21 cellular contexts compared by ENCODE assay signal in genomic region chr6:23262864-23263263, GRCh38.
DNase-seq lines count a peak whose midpoint lies in the region; ATAC-seq, FAIRE-seq and TF ChIP-seq lines count a peak whose summit lies in the region.
"Had no signal": no experiment of that assay in that cellular context is flagged by ENCODE, and none has a peak within 500 bp of the region (broad histone marks: within the 10 kb centered on the region; RNA-seq: fewer than 3 reads in every experiment).

No MANE protein-coding gene starts in this region.

- no peak overlapping the region for H4K5ac ChIP-seq in IMR-90 (ENCODE audit: low read depth, low read length)

- H4K8ac ChIP-seq in IMR-90 (ENCODE audit: low read depth in 2 of 2, low read length in 2 of 2), result no peak overlapping the region

- H3K23ac ChIP-seq in IMR-90 (ENCODE audit: low read depth, low read length), result no peak overlapping the region

- H2BK5ac ChIP-seq in IMR-90 (ENCODE audit: low read depth, low read length, poor library complexity, severe bottlenecking), result no peak overlapping the region

- no peaks in the 10 kb centered on the region for H4K20me1 ChIP-seq in IMR-90 (ENCODE audit: insufficient read depth, low read length)
- H4K20me1 ChIP-seq in osteoblast (ENCODE audit: insufficient read depth, low read length), result no peaks in the 10 kb centered on the region
- H4K20me1 ChIP-seq: BLaER1 treated with 17β-estradiol and CSF1 and Interleukin-3, amounts not matched to agents 10 nM and 100 nM had no signal

- H3K4me3 ChIP-seq in A549 (no peak overlapping the region), IMR-90 (ENCODE audit: insufficient read depth, low read depth, low read length) (no peak overlapping the region), osteoblast (ENCODE audit: insufficient read depth, low read length) (no peak overlapping the region)
- H3K4me3 ChIP-seq: BLaER1 treated with 17β-estradiol and CSF1 and Interleukin-3, amounts not matched to agents 10 nM and 100 nM had no signal

- no peaks in the 10 kb centered on the region for H3K79me2 ChIP-seq in osteoblast (ENCODE audit: insufficient read depth, low read length)

- no peak overlapping the region for H4K91ac ChIP-seq in IMR-90 (ENCODE audit: insufficient read depth, low read depth, low read length)

- dilution Hi-C loops in IMR-90 (cut with HindIII; ENCODE audit: low sequenced_read_pairs, unreplicated experiment), result no loop called here

- intact Hi-C loops in IMR-90 (cut with micrococcal nuclease), result no loop called here
- intact Hi-C loops in head of caudate nucleus (cut with DNase I), result no loop called here

- no peak overlapping the region for H3K27ac ChIP-seq in A549
- no peak overlapping the region for H3K27ac ChIP-seq in IMR-90 (ENCODE audit: insufficient read depth, low read length)
- no peak overlapping the region for H3K27ac ChIP-seq in osteoblast (ENCODE audit: low read depth, low read length)
- H3K27ac ChIP-seq: BLaER1 treated with 17β-estradiol and CSF1 and Interleukin-3, amounts not matched to agents 10 nM and 100 nM; C4-2B had no signal

- no peak overlapping the region for H3K4ac ChIP-seq in IMR-90 (ENCODE audit: low read depth, low read length)

- no peak for TF ChIP-seq POLR2A in A549 (IDR thresholded peaks at IDR 0.05; ENCODE audit: low read length)
- no peak for TF ChIP-seq POLR2A in IMR-90 (IDR thresholded peaks at IDR 0.05; ENCODE audit: low read depth, low read length)

- H2BK15ac ChIP-seq in IMR-90 (ENCODE audit: low read depth, low read length), result no peak overlapping the region

- H3K18ac ChIP-seq in IMR-90 (ENCODE audit: low read depth, low read length), result no peak overlapping the region

- DNase-seq in A549 (ENCODE audit: low read depth in 1 of 2, low spot score in 1 of 2) (no peak), IMR-90 (no peak), osteoblast (ENCODE audit: insufficient read length, low spot score, missing footprints) (peak; percentile 27), head of caudate nucleus (no peak)
- DNase-seq: 8988T; AML-193; Caco-2; Calu3; CD4-positive, alpha-beta T cell; CD8-positive, alpha-beta T cell; DMS79 treated with DMSO at 0.1 percent for 48 hours; GF-D8 had no signal

- no peak overlapping the region for H3K4me2 ChIP-seq in A549
- H3K4me2 ChIP-seq in IMR-90 (ENCODE audit: low read depth, low read length), result no peak overlapping the region
- H3K4me2 ChIP-seq in osteoblast (ENCODE audit: insufficient read depth, low read length), result no peak overlapping the region
- H3K4me2 ChIP-seq: BLaER1 treated with 17β-estradiol and CSF1 and Interleukin-3, amounts not matched to agents 10 nM and 100 nM had no signal

- H3K4me3 Mint-ChIP-seq in activated T-helper 17 cell treated with anti-CD3 and anti-CD28 coated beads, Interleukin-2, amount 50 U/mL, for 72 hours, result no peak overlapping the region
- H3K4me3 Mint-ChIP-seq: B cell; CD4-positive, alpha-beta T cell; CD8-positive, alpha-beta T cell had no signal

- H3K27me3 ChIP-seq in IMR-90 (ENCODE audit: control insufficient read depth, insufficient read depth, low read length) (no peaks in the 10 kb centered on the region), osteoblast (ENCODE audit: insufficient read depth, low read length) (no peaks in the 10 kb centered on the region)
- H3K27me3 ChIP-seq: BLaER1 treated with 17β-estradiol and CSF1 and Interleukin-3, amounts not matched to agents 10 nM and 100 nM had no signal

- H2BK120ac ChIP-seq in IMR-90 (ENCODE audit: low read depth, low read length), result no peak overlapping the region

- no peak for TF ChIP-seq RAD21 in A549 (conservative IDR thresholded peaks at IDR 0.05 in 1 of 2, IDR thresholded peaks at IDR 0.05 in 1 of 2)
- TF ChIP-seq RAD21 in IMR-90 (IDR thresholded peaks at IDR 0.05; ENCODE audit: low read length), result no peak

- no peak overlapping the region for H2BK20ac ChIP-seq in IMR-90 (ENCODE audit: low read depth, low read length)

- no peak for FAIRE-seq in A549 (lab: Jason Lieb, UNC)
- FAIRE-seq: A204.1, D721Med, G401.6, GM12891, GM19239 had no signal

- ATAC-seq in A549 (no peak), IMR-90 (ENCODE audit: low read depth) (no peak)
- no peak for ATAC-seq in activated T-helper 17 cell treated with anti-CD3 and anti-CD28 coated beads, Interleukin-2, amount 50 U/mL, for 72 hours (replicated peaks)
- ATAC-seq: CD8-positive, alpha-beta T cell had no signal

- H3K9me3 Mint-ChIP-seq in activated T-helper 17 cell treated with anti-CD3 and anti-CD28 coated beads, Interleukin-2, amount 50 U/mL, for 72 hours, result peaks cover 16% of the 10 kb centered on the region

- no peaks in the 10 kb centered on the region for H3K9me1 ChIP-seq in IMR-90 (ENCODE audit: insufficient read depth, low read length)

- H3K4me1 ChIP-seq in A549 (no peaks in the 10 kb centered on the region), IMR-90 (ENCODE audit: control insufficient read depth, insufficient read depth, low read length) (no peaks in the 10 kb centered on the region), osteoblast (ENCODE audit: insufficient read depth, low read length) (no peaks in the 10 kb centered on the region)
- H3K4me1 ChIP-seq: BLaER1 treated with 17β-estradiol and CSF1 and Interleukin-3, amounts not matched to agents 10 nM and 100 nM; Caco-2 had no signal

- H2AK9ac ChIP-seq in IMR-90 (replicated peaks; ENCODE audit: low read depth, low read length, poor library complexity), result no peak overlapping the region

- H3K27me3 Mint-ChIP-seq in activated T-helper 17 cell treated with anti-CD3 and anti-CD28 coated beads, Interleukin-2, amount 50 U/mL, for 72 hours, result no peaks in the 10 kb centered on the region
- H3K27me3 Mint-ChIP-seq: B cell; CD4-positive, alpha-beta T cell had no signal

- no peaks in the 10 kb centered on the region for H3K36me3 Mint-ChIP-seq in activated T-helper 17 cell treated with anti-CD3 and anti-CD28 coated beads, Interleukin-2, amount 50 U/mL, for 72 hours (ENCODE audit: low read depth)
- H3K36me3 Mint-ChIP-seq: CD8-positive, alpha-beta T cell had no signal

- no peak overlapping the region for H3K14ac ChIP-seq in IMR-90 (replicated peaks; ENCODE audit: low read depth, low read length)

- no peaks in the 10 kb centered on the region for H3K79me1 ChIP-seq in IMR-90 (ENCODE audit: low read depth in 1 of 2, low read length in 2 of 2)

- H3K27ac Mint-ChIP-seq in activated T-helper 17 cell treated with anti-CD3 and anti-CD28 coated beads, Interleukin-2, amount 50 U/mL, for 72 hours, result no peak overlapping the region
- H3K27ac Mint-ChIP-seq: B cell; CD4-positive, alpha-beta T cell; CD8-positive, alpha-beta T cell had no signal

- no TSS peak for BruUV-seq in IMR-90 (replicated peaks; lab: Mats Ljungman, UMichigan)

- H3K36me3 ChIP-seq in IMR-90 (ENCODE audit: control insufficient read depth, insufficient read depth, low read length) (no peaks in the 10 kb centered on the region), osteoblast (ENCODE audit: insufficient read depth, low read length) (no peaks in the 10 kb centered on the region)
- H3K36me3 ChIP-seq: BLaER1 treated with 17β-estradiol and CSF1 and Interleukin-3, amounts not matched to agents 10 nM and 100 nM had no signal

- H3K56ac ChIP-seq in IMR-90 (ENCODE audit: extremely low read depth, insufficient read depth, low read length), result no peak overlapping the region

- in situ Hi-C loops in IMR-90 (cut with MboI; ENCODE audit: low sequenced_read_pairs), result no loop called here

- H3K9me3 ChIP-seq in A549, result no peaks in the 10 kb centered on the region
- H3K9me3 ChIP-seq in IMR-90 (ENCODE audit: control insufficient read depth, insufficient read depth, low read length), result 0 out of 2 replicates have a peak, but pooled peaks cover 3% of the 10 kb centered on the region
- H3K9me3 ChIP-seq in osteoblast (ENCODE audit: low read depth, low read length), result no peaks in the 10 kb centered on the region

- no peak overlapping the region for H3K9ac ChIP-seq in IMR-90 (ENCODE audit: low read depth, low read length)
- H3K9ac ChIP-seq: BLaER1 treated with 17β-estradiol and CSF1 and Interleukin-3, amounts not matched to agents 10 nM and 100 nM had no signal

- POLR2A ChIA-PET in A549 (lab: Yijun Ruan, JAX) (no interaction called here), IMR-90 (lab: Charles Lee; ENCODE audit: unreplicated experiment) (no interaction called here)

- H2AK5ac ChIP-seq in IMR-90 (ENCODE audit: low read depth, low read length), result no peak overlapping the region

- no peaks in the 10 kb centered on the region for H3K4me1 Mint-ChIP-seq in activated T-helper 17 cell treated with anti-CD3 and anti-CD28 coated beads, Interleukin-2, amount 50 U/mL, for 72 hours
- H3K4me1 Mint-ChIP-seq: B cell had no signal

- TF ChIP-seq CTCF in A549 (IDR thresholded peaks at IDR 0.05) (no peak), IMR-90 (conservative IDR thresholded peaks at IDR 0.05; ENCODE audit: low read depth, low read length) (no peak), osteoblast (IDR thresholded peaks at IDR 0.05; ENCODE audit: extremely low read depth, low read depth, low read length) (no peak)

- no peak for TF ChIP-seq EP300 in A549 (IDR thresholded peaks at IDR 0.05)

- CTCF ChIA-PET in A549 (lab: Yijun Ruan, JAX) (no interaction called here), IMR-90 (lab: Yijun Ruan, JAX) (no interaction called here)

- no peak overlapping the region for H2AFZ ChIP-seq in IMR-90 (replicated peaks; ENCODE audit: low read length, poor library complexity)
- H2AFZ ChIP-seq in osteoblast (ENCODE audit: low read length), result no peak overlapping the region

- 24% methylated on average over 2 of the region's 2 CpGs for WGBS in A549 (ENCODE audit: missing lambda C conversion rate)
- WGBS in IMR-90 (ENCODE audit: extremely low coverage in 2 of 2, insufficient read length in 1 of 2), 2 experiments, result no CpG with 5 or more reads among the region's 2 CpGs

TF ChIP-seq in A549, 52 proteins besides CTCF, POLR2A, EP300 and RAD21:
- TF ChIP-seq TP53 (CRISPR knock-in tag; IDR thresholded peaks at IDR 0.05) (no peak), MAFK (IDR thresholded peaks at IDR 0.05; ENCODE audit: partially characterized antibody) (peak; percentile 74)

TF ChIP-seq in IMR-90, 13 proteins besides CTCF, POLR2A, EP300 and RAD21 (continues in another document):
- TF ChIP-seq MXI1 (IDR thresholded peaks at IDR 0.05; ENCODE audit: borderline replicate concordance, low read depth, low read length) (no peak), CEBPB (IDR thresholded peaks at IDR 0.05; ENCODE audit: low read depth, low read length) (no peak), FOS (IDR thresholded peaks at IDR 0.05; ENCODE audit: low read depth, low read length) (no peak), MAFK (IDR thresholded peaks at IDR 0.05; ENCODE audit: low read depth, low read length) (peak; percentile 79), MAZ (IDR thresholded peaks at IDR 0.05; ENCODE audit: borderline replicate concordance, low read depth, low read length) (no peak), BHLHE40 (IDR thresholded peaks at IDR 0.05; ENCODE audit: low read depth, low read length) (no peak), RFX5 (IDR thresholded peaks at IDR 0.05; ENCODE audit: low read depth, low read length) (no peak)
